16 cellular contexts compared by ENCODE assay signal in genomic region chr13:28049880-28050871, GRCh38. TPM values are rescaled to one million over a fixed set of nuclear protein-coding genes. Genes with fewer than 3 reads are reported as not detected.
DNase-seq lines count a peak whose midpoint lies in the region; ATAC-seq, FAIRE-seq and TF ChIP-seq lines count a peak whose summit lies in the region.
"Had no signal": no experiment of that assay in that cellular context is flagged by ENCODE, and none has a peak within 500 bp of the region (broad histone marks: within the 10 kb centered on the region; RNA-seq: fewer than 3 reads in every experiment).

No MANE protein-coding gene starts in this region.

- no peak overlapping the region for H3K23ac ChIP-seq in H9 (ENCODE audit: insufficient read length, low read depth, low read length)

- intact Hi-C loops in left lung (cut with DNase I), result no loop called here

- no peak overlapping the region for H2BK20ac ChIP-seq in H9 (ENCODE audit: low read depth, low read length, poor library complexity, severe bottlenecking)

- no CpG with 5 or more reads among the region's 7 CpGs for WGBS in H9 (ENCODE audit: extremely low coverage, insufficient read length, low lambda C conversion rate)

- H3T11ph ChIP-seq in H9 (ENCODE audit: low read length), result peak overlapping the region; percentile 80

- H3K4me2 ChIP-seq in H9 (ENCODE audit: insufficient read depth, insufficient read length, low read length), result peak overlapping the region; percentile 29

- H3K27ac Mint-ChIP-seq in H9, result peak overlapping the region; percentile 25 to 46 (median 31); a peak in 4 of 7 replicates

- H3K9me3 Mint-ChIP-seq in H9, result no peaks in the 10 kb centered on the region

- peaks cover 39 to 48% of the 10 kb centered on the region in 2 experiments for H3K4me1 Mint-ChIP-seq in H9

- peaks cover 31% of the 10 kb centered on the region for H3K27me3 Mint-ChIP-seq in H9 (ENCODE audit: low read depth)

- H2BK120ac ChIP-seq in H9 (ENCODE audit: low read depth, low read length, poor library complexity, severe bottlenecking), result no peak overlapping the region

- H3K4ac ChIP-seq in H9 (ENCODE audit: low read depth, low read length), result no peak overlapping the region

- DNase-seq in H9 (peak; percentile 54), left lung (no peak), urothelium cell line (ENCODE audit: low spot score) (no peak), Kasumi-1 (lab: John Stamatoyannopoulos, UW) (no peak), DMS153 (lab: John Stamatoyannopoulos, UW) (no peak), SJCRH30 (no peak)
- DNase-seq: islet precursor cell, SW 1271, tibial artery had no signal

- no peak overlapping the region for H3K9ac ChIP-seq in H9 (ENCODE audit: extremely low read depth, insufficient read length, low read length)

- H4K20me1 ChIP-seq in H9 (ENCODE audit: control insufficient read depth, insufficient read depth, insufficient read length), result no peaks in the 10 kb centered on the region

- H3K4me3 Mint-ChIP-seq in H9, result peak overlapping the region; percentile 2 to 39

- H4K8ac ChIP-seq in H9 (replicated peaks; ENCODE audit: insufficient read length, low read depth, low read length), result no peak overlapping the region

- H3K4me3 ChIP-seq in left lung (no peak overlapping the region), SJCRH30 (no peak overlapping the region)
- H3K4me3 ChIP-seq: tibial artery had no signal

- no peak overlapping the region for H4K5ac ChIP-seq in H9 (ENCODE audit: insufficient read length, low read depth, low read length)

- H3K9me3 ChIP-seq in H9 (ENCODE audit: control insufficient read depth, low read depth, low read length), result no peaks in the 10 kb centered on the region
- no peaks in the 10 kb centered on the region for H3K9me3 ChIP-seq in left lung
- no peaks in the 10 kb centered on the region for H3K9me3 ChIP-seq in SJCRH30 (replicated peaks)
- H3K9me3 ChIP-seq: neutrophil, tibial artery had no signal

- ATAC-seq in GM18870 (IDR thresholded peaks at IDR 0.05; ENCODE audit: unreplicated experiment), result peak; percentile 30
- ATAC-seq in HG03565 (IDR thresholded peaks at IDR 0.05; ENCODE audit: unreplicated experiment), result peak; percentile 38
- ATAC-seq in left lung, result peak; percentile 24

- no peak overlapping the region for H4K91ac ChIP-seq in H9 (ENCODE audit: insufficient read length, low read depth, low read length)

- no peaks in the 10 kb centered on the region for H3K23me2 ChIP-seq in H9 (ENCODE audit: insufficient read length, low read depth, low read length, poor library complexity, severe bottlenecking)

- no peak overlapping the region for H3K56ac ChIP-seq in H9 (ENCODE audit: insufficient read length, low read depth, low read length)

- H3K4me1 ChIP-seq in H9 (ENCODE audit: insufficient read depth, low read length) (peaks cover 8% of the 10 kb centered on the region), left lung (peaks cover 0 to 6% of the 10 kb centered on the region in 2 donors), SJCRH30 (no peaks in the 10 kb centered on the region)
- H3K4me1 ChIP-seq: tibial artery had no signal

- no peaks in the 10 kb centered on the region for H3K79me1 ChIP-seq in H9 (ENCODE audit: insufficient read depth, low read depth, low read length, poor library complexity, severe bottlenecking)

- FAIRE-seq in urothelium cell line (lab: Jason Lieb, UNC), result no peak
- FAIRE-seq: astrocyte had no signal

- H3K14ac ChIP-seq in H9 (ENCODE audit: insufficient read depth, low read length), result no peak overlapping the region

- no peak overlapping the region for H3K18ac ChIP-seq in H9 (ENCODE audit: insufficient read length, low read depth, low read length)

- H2AFZ ChIP-seq in H9 (ENCODE audit: low read length), result no peak overlapping the region

- H2BK15ac ChIP-seq in H9 (ENCODE audit: low read depth, low read length), result no peak overlapping the region

- H3K36me3 Mint-ChIP-seq in H9 (ENCODE audit: insufficient read depth in 1 of 3, low read depth in 3 of 3), result peaks cover 0 to 5% (median 0%) of the 10 kb centered on the region in 3 experiments; a peak in 1 of 7 replicates

- no peak overlapping the region for H3K27ac ChIP-seq in H9 (ENCODE audit: insufficient read length, low read depth, low read length)
- no peak overlapping the region for H3K27ac ChIP-seq in left lung
- H3K27ac ChIP-seq in SJCRH30, result no peak overlapping the region
- H3K27ac ChIP-seq: C4-2B, epithelial cell of prostate, neutrophil, tibial artery had no signal

- no peak overlapping the region for H2BK12ac ChIP-seq in H9 (ENCODE audit: insufficient read length, low read depth, low read length)

- no peaks in the 10 kb centered on the region for H3K79me2 ChIP-seq in H9 (ENCODE audit: insufficient read depth, low read length)

- no peak overlapping the region for H2AK5ac ChIP-seq in H9 (ENCODE audit: insufficient read length, low read length)

- no peak for TF ChIP-seq CTCF in H9 (conservative IDR thresholded peaks at IDR 0.05)
- TF ChIP-seq CTCF in left lung (IDR thresholded peaks at IDR 0.05), result no peak

- no peak overlapping the region for H2BK5ac ChIP-seq in H9 (ENCODE audit: insufficient read length, low read length)

- H3K36me3 ChIP-seq in left lung (no peaks in the 10 kb centered on the region), SJCRH30 (no peaks in the 10 kb centered on the region)
- H3K36me3 ChIP-seq: neutrophil, tibial artery had no signal

- H3K27me3 ChIP-seq in H9 (ENCODE audit: insufficient read depth, low read length), result no peaks in the 10 kb centered on the region
- H3K27me3 ChIP-seq in left lung, result peaks cover 0 to 4% of the 10 kb centered on the region in 2 donors
- peaks cover 1% of the 10 kb centered on the region; the same call in 1 of the 2 replicates for H3K27me3 ChIP-seq in SJCRH30
- H3K27me3 ChIP-seq: neutrophil, tibial artery had no signal

RNA-seq across cellular contexts. Expression of gene FLT3, which starts 50.2 kb away (rescaled TPM):
- total RNA-seq in H9 (2021) (0.33 and 0.44 TPM in 2 replicates), left lung (1 to 10 TPM in 1 of 2 donors, under 1 TPM in 1; 0.90 to 1.9 TPM)
- not detected in 2 replicates for total RNA-seq in SJCRH30 (2014; rRNA removed; shearing (Covaris generic))
- total RNA-seq: activated CD8-positive, alpha-beta memory T cell treated with anti-CD3 and anti-CD28 coated beads for 36 hours; astrocyte had no signal
